Comparison of ENCODE assay signal across 22 cellular contexts in genomic region chr1:52856026-52856425, GRCh38. TPM values are rescaled to one million over a fixed set of nuclear protein-coding genes. Genes with fewer than 3 reads are reported as not detected.
DNase-seq lines count a peak whose midpoint lies in the region; ATAC-seq and TF ChIP-seq lines count a peak whose summit lies in the region.
"Had no signal": no experiment of that assay in that cellular context is flagged by ENCODE, and none has a peak within 500 bp of the region (broad histone marks: within the 10 kb centered on the region; RNA-seq: fewer than 3 reads in every experiment).

No MANE protein-coding gene starts in this region.

- no peak for TF ChIP-seq CTCF in PC-3 (conservative IDR thresholded peaks at IDR 0.05; ENCODE audit: low read depth, low read length)
- no peak for TF ChIP-seq CTCF in epithelial cell of esophagus (IDR thresholded peaks at IDR 0.05; ENCODE audit: insufficient read depth, low read depth, low read length, missing control alignments)
- no peak for TF ChIP-seq CTCF in thyroid gland (IDR thresholded peaks at IDR 0.05)

- no peaks in the 10 kb centered on the region for H3K9me2 ChIP-seq in PC-3 (replicated peaks; ENCODE audit: low read length)

- H3K36me3 ChIP-seq in PC-3 (ENCODE audit: low read depth, low read length) (no peaks in the 10 kb centered on the region), thyroid gland (no peaks in the 10 kb centered on the region)
- H3K36me3 ChIP-seq: BLaER1 treated with 17β-estradiol and CSF1 and Interleukin-3, amounts not matched to agents 10 nM and 100 nM had no signal

- POLR2A ChIA-PET in PC-3 (lab: Charles Lee; ENCODE audit: unreplicated experiment), result no interaction called here

- H3K4me1 ChIP-seq in PC-3 (ENCODE audit: insufficient read depth, low read length) (peaks cover 15% of the 10 kb centered on the region), thyroid gland (peaks cover 16 to 19% of the 10 kb centered on the region in 2 donors)
- H3K4me1 ChIP-seq: A549; BLaER1 treated with 17β-estradiol and CSF1 and Interleukin-3, amounts not matched to agents 10 nM and 100 nM had no signal

- TF ChIP-seq POLR2A in thyroid gland (IDR thresholded peaks at IDR 0.05), result no peak

- no TSS peak for BruUV-seq in PC-3 (replicated peaks; lab: Mats Ljungman, UMichigan)

- no peak overlapping the region for H3K4me2 ChIP-seq in PC-3 (ENCODE audit: low read length)
- H3K4me2 ChIP-seq: A549; BLaER1 treated with 17β-estradiol and CSF1 and Interleukin-3, amounts not matched to agents 10 nM and 100 nM had no signal

- CTCF ChIA-PET in PC-3 (lab: Charles Lee), result no interaction called here

- H3K27ac ChIP-seq in PC-3 (ENCODE audit: low read length), result no peak overlapping the region
- peak overlapping the region in 2 of 3 donors; percentile 66 for H3K27ac ChIP-seq in thyroid gland
- H3K27ac ChIP-seq: A549; BLaER1 treated with 17β-estradiol and CSF1 and Interleukin-3, amounts not matched to agents 10 nM and 100 nM; SK-N-MC had no signal

- 95 to 97% methylated on average over 4 of the region's 4 CpGs for WGBS in thyroid gland, 2 donors

- H2AFZ ChIP-seq in PC-3 (ENCODE audit: low read length), result no peak overlapping the region

- no peaks in the 10 kb centered on the region for H3F3A ChIP-seq in PC-3 (ENCODE audit: low read length, unreplicated experiment)

- no peak overlapping the region for H3K9ac ChIP-seq in PC-3 (ENCODE audit: low read length)
- H3K9ac ChIP-seq: BLaER1 treated with 17β-estradiol and CSF1 and Interleukin-3, amounts not matched to agents 10 nM and 100 nM had no signal

- no peaks in the 10 kb centered on the region for H3K9me3 ChIP-seq in PC-3 (ENCODE audit: low read length)
- H3K9me3 ChIP-seq in thyroid gland, result no peaks in the 10 kb centered on the region
- H3K9me3 ChIP-seq: A549; BLaER1 treated with 17β-estradiol and CSF1 and Interleukin-3, amounts not matched to agents 10 nM and 100 nM had no signal

- no peaks in the 10 kb centered on the region for H4K20me1 ChIP-seq in PC-3 (ENCODE audit: low read length)
- H4K20me1 ChIP-seq: BLaER1 treated with 17β-estradiol and CSF1 and Interleukin-3, amounts not matched to agents 10 nM and 100 nM had no signal

- H3K27me3 ChIP-seq in PC-3 (ENCODE audit: low read length), result no peaks in the 10 kb centered on the region
- H3K27me3 ChIP-seq in thyroid gland, result no peaks in the 10 kb centered on the region
- H3K27me3 ChIP-seq: BLaER1 treated with 17β-estradiol and CSF1 and Interleukin-3, amounts not matched to agents 10 nM and 100 nM had no signal

- no peaks in the 10 kb centered on the region for H3K79me2 ChIP-seq in PC-3 (ENCODE audit: low read length)

- DNase-seq in HPDE6-E6E7 (ENCODE audit: extremely low spot score), result peak; percentile 52
- peak; percentile 23 for DNase-seq in PC-3
- peak; percentile 82 for DNase-seq in epithelial cell of esophagus (ENCODE audit: low read depth)
- no peak for DNase-seq in thyroid gland
- DNase-seq in activated CD4-positive, alpha-beta T cell treated with anti-CD3 and anti-CD28 coated beads for 48 hours, result no peak
- DNase-seq: AML-193; CD4-positive, alpha-beta T cell; COR-L47; KG1; MM.1S; NCI-H2029; NCI-H226; NCI-H510A; NCI-H774; RPMI8226; SIG-M5 had no signal

- intact Hi-C loops in PC-3 (cut with micrococcal nuclease), result no loop called here
- intact Hi-C loops in thyroid gland (cut with DNase I), result no loop called here

- no peak; the same call in 1 of the 2 replicates for ATAC-seq in PC-3
- ATAC-seq in HG03342 (IDR thresholded peaks at IDR 0.05; ENCODE audit: unreplicated experiment), result no peak
- ATAC-seq in GM18502 (IDR thresholded peaks at IDR 0.05; ENCODE audit: poor library complexity, unreplicated experiment), result no peak
- ATAC-seq: A549, GM12878 had no signal

- H3K4me3 ChIP-seq in PC-3 (ENCODE audit: low read length) (no peak overlapping the region), epithelial cell of esophagus (ENCODE audit: low read length) (no peak overlapping the region), thyroid gland (replicated peaks in 1 of 3) (no peak overlapping the region)
- H3K4me3 ChIP-seq: A549; BLaER1 treated with 17β-estradiol and CSF1 and Interleukin-3, amounts not matched to agents 10 nM and 100 nM; GM12878; SK-N-MC had no signal

RNA-seq across cellular contexts. Expression of gene ZYG11A, which starts 13.5 kb away (rescaled TPM):
- total RNA-seq in PC-3 (2014; rRNA removed), result 0.40 and 0.47 TPM in 2 replicates
- 1 to 10 TPM; 4.0 to 9.3 (median 5.9) TPM for total RNA-seq in thyroid gland

Comparison
In these comparisons a context has a peak if more than half of its experiments do, and no peak if none do; other contexts are left out.
1. DNase-seq: peak in HPDE6-E6E7 (single experiment), PC-3 (single experiment) and epithelial cell of esophagus (single experiment); none in thyroid gland (0 of 2) and activated CD4-positive, alpha-beta T cell treated with anti-CD3 and anti-CD28 coated beads for 48 hours (single experiment).